31 cellular contexts compared by ENCODE assay signal in the genomic region with DNA sequence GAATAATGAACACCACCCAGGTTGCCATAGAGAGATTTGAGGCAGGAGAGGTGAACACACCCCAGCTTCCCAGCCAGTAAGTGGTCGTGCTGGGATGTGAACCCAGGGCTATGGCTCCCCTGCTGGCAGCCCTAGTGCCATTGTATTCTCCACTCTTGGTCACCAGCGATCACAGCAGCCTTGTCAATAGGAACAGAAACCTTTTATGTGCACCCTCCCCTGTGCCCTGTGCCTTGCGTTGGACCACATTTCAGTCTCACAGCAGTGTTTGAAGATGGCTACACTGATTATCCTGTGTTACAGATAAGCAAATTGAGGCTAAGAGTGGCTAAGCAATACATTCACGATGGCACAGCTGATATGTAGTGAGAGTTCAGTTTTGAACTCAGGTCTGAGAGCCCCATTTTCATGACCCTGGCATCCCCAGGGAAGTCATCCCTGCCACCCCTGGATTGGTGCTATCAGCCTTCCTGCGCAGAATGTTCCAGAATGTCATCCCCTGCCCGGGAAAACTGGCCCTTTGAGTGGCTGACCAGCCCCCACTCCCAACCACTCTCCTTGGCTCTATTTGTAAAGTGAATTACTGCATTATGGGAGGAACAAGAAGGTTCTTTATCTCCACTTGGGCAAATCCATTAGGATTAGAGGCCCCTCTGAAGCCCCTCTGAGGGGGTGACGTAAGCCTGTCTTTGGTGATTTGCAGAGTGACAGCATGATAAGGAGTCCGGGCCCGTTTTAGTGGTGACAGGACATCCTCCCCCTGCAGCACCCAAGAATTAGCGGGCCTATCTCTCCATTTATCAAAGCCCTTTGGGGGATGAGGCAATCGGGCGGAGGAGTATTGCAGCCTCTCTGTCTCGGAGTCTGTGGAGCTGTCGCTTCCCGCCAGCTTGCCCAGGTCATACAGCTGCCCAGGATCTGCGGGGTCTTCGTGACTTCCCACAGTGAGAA. TPM values are rescaled to one million over a fixed set of nuclear protein-coding genes. Genes with fewer than 3 reads are reported as not detected.
DNase-seq lines count a peak whose midpoint lies in the region; ATAC-seq, FAIRE-seq and TF ChIP-seq lines count a peak whose summit lies in the region.
"Had no signal": no experiment of that assay in that cellular context is flagged by ENCODE, and none has a peak within 500 bp of the region (broad histone marks: within the 10 kb centered on the region; RNA-seq: fewer than 3 reads in every experiment).

No MANE protein-coding gene starts in this region.

- H3K4me1 ChIP-seq in neural progenitor cell: peaks cover 12% of the 10 kb centered on the region
- no peaks in the 10 kb centered on the region for H3K4me1 ChIP-seq in hepatocyte (ENCODE audit: insufficient read depth)
- H3K4me1 ChIP-seq: gastroesophageal sphincter, right lobe of liver had no signal

- H3K9me3 Mint-ChIP-seq in neural progenitor cell: peaks cover 8% of the 10 kb centered on the region
- H3K9me3 Mint-ChIP-seq: T-helper 2 cell treated with Interferon-gamma antibody and Interleukin-4, amounts not matched to agents 5 μg/mL and 100 μg/mL, for 36 hours had no signal

- peaks cover 14% of the 10 kb centered on the region for H3K27me3 Mint-ChIP-seq in neural progenitor cell (ENCODE audit: insufficient read depth, low read depth)
- H3K27me3 Mint-ChIP-seq: activated CD8-positive, alpha-beta T cell treated with anti-CD3 and anti-CD28 coated beads for 36 hours had no signal

- no peak overlapping the region for H3K4me3 ChIP-seq in neural progenitor cell
- H3K4me3 ChIP-seq in hepatocyte: no peak overlapping the region
- H3K4me3 ChIP-seq: BLaER1 treated with 17β-estradiol and CSF1 and Interleukin-3, amounts not matched to agents 10 nM and 100 nM; dorsolateral prefrontal cortex; gastroesophageal sphincter; GM23248; right lobe of liver had no signal

- H3K27me3 ChIP-seq in neural progenitor cell (no peaks in the 10 kb centered on the region), hepatocyte (no peaks in the 10 kb centered on the region)
- H3K27me3 ChIP-seq: BLaER1 treated with 17β-estradiol and CSF1 and Interleukin-3, amounts not matched to agents 10 nM and 100 nM; brain microvascular endothelial cell; right lobe of liver had no signal

- H3K4me1 Mint-ChIP-seq in neural progenitor cell: peaks cover 11% of the 10 kb centered on the region
- H3K4me1 Mint-ChIP-seq: activated CD4-positive, alpha-beta T cell treated with anti-CD3 and anti-CD28 coated beads for 36 hours; activated naive CD4-positive, alpha-beta T cell treated with anti-CD3 and anti-CD28 coated beads, Interleukin-2, amount 10 ng/mL, durations not matched to agents 7 days and 5 days had no signal

- H3K4me2 ChIP-seq in neural progenitor cell (peak overlapping the region; percentile 27), hepatocyte (no peak overlapping the region)
- H3K4me2 ChIP-seq: BLaER1 treated with 17β-estradiol and CSF1 and Interleukin-3, amounts not matched to agents 10 nM and 100 nM had no signal

- no peak overlapping the region for H3K9ac ChIP-seq in neural progenitor cell
- H3K9ac ChIP-seq: BLaER1 treated with 17β-estradiol and CSF1 and Interleukin-3, amounts not matched to agents 10 nM and 100 nM; GM23248 had no signal

- H3K27ac ChIP-seq in VCaP: no peak overlapping the region
- no peak overlapping the region for H3K27ac ChIP-seq in neural progenitor cell
- H3K27ac ChIP-seq in hepatocyte: no peak overlapping the region
- H3K27ac ChIP-seq: BLaER1 treated with 17β-estradiol and CSF1 and Interleukin-3, amounts not matched to agents 10 nM and 100 nM; brain microvascular endothelial cell; dorsolateral prefrontal cortex; gastroesophageal sphincter; GM23248; right lobe of liver had no signal

- H2AFZ ChIP-seq in neural progenitor cell (replicated peaks): no peak overlapping the region
- H2AFZ ChIP-seq in hepatocyte: no peak overlapping the region
- H2AFZ ChIP-seq: GM23248 had no signal

- no peaks in the 10 kb centered on the region for H3K9me2 ChIP-seq in hepatocyte (replicated peaks; ENCODE audit: insufficient read depth)

- ATAC-seq in GM19023 (IDR thresholded peaks at IDR 0.05; ENCODE audit: unreplicated experiment) (no peak), GM21360 (IDR thresholded peaks at IDR 0.05; ENCODE audit: unreplicated experiment) (no peak)
- ATAC-seq: activated CD4-positive, alpha-beta T cell treated with anti-CD3 and anti-CD28 coated beads for 36 hours; activated CD8-positive, alpha-beta T cell treated with anti-CD3 and anti-CD28 coated beads for 36 hours; gastroesophageal sphincter; right lobe of liver; Right ventricle myocardium inferior; stimulated activated naive CD8-positive, alpha-beta T cell treated with anti-CD3 and anti-CD28 coated beads, Interleukin-15, amount 100 ng/mL, for 72 hours had no signal

- 35% methylated on average over 17 of the region's 17 CpGs for WGBS in hepatocyte (ENCODE audit: low lambda C conversion rate, missing lambda C conversion rate)

- DNase-seq in ELF-1 (ENCODE audit: low read depth, low spot score) (peak; percentile 40), HTR-8/SVneo (ENCODE audit: insufficient read length, low spot score) (no peak), neural progenitor cell (ENCODE audit: low spot score) (peak; percentile 27), hepatocyte (ENCODE audit: low spot score) (no peak)
- DNase-seq: ACHN; activated CD4-positive, alpha-beta T cell treated with anti-CD3 and anti-CD28 coated beads for 36 hours; activated CD8-positive, alpha-beta T cell treated with anti-CD3 and anti-CD28 coated beads for 36 hours; activated naive CD4-positive, alpha-beta T cell treated with anti-CD3 and anti-CD28 coated beads, Interleukin-2, amount 10 ng/mL, durations not matched to agents 7 days and 5 days; amygdala; brain microvascular endothelial cell; dorsolateral prefrontal cortex; GM23248; KG1; NCI-H1105 treated with DMSO at 0.1 percent for 48 hours; NCI-H187 treated with DMSO at 0.1 percent for 48 hours; NCI-H2171; NK-92 treated with Interleukin-12 subunit alpha and Interleukin-12 subunit beta, amount 100 ng/mL, for 24 hours; right lobe of liver; stimulated activated CD8-positive, alpha-beta memory T cell treated with anti-CD3 and anti-CD28 coated beads, Interleukin-4, amount 100 ng/mL, for 48 hours; stimulated activated naive CD8-positive, alpha-beta T cell treated with anti-CD3 and anti-CD28 coated beads, Interleukin-15, amount 100 ng/mL, for 72 hours had no signal

- H3K79me2 ChIP-seq in neural progenitor cell (ENCODE audit: low read depth) (no peaks in the 10 kb centered on the region), hepatocyte (no peaks in the 10 kb centered on the region)

- H3K9me3 ChIP-seq in neural progenitor cell (ENCODE audit: low read depth) (no peaks in the 10 kb centered on the region), hepatocyte (ENCODE audit: low read depth) (no peaks in the 10 kb centered on the region)
- H3K9me3 ChIP-seq: right lobe of liver had no signal

- peak; percentile 48 for TF ChIP-seq CTCF in VCaP (conservative IDR thresholded peaks at IDR 0.05)
- no peak for TF ChIP-seq CTCF in neural progenitor cell (IDR thresholded peaks at IDR 0.05)
- no peak for TF ChIP-seq CTCF in hepatocyte (IDR thresholded peaks at IDR 0.05; ENCODE audit: poor library complexity)

- H3K36me3 ChIP-seq in neural progenitor cell (no peaks in the 10 kb centered on the region), hepatocyte (replicated peaks; ENCODE audit: insufficient read depth, low read depth) (no peaks in the 10 kb centered on the region)
- H3K36me3 ChIP-seq: BLaER1 treated with 17β-estradiol and CSF1 and Interleukin-3, amounts not matched to agents 10 nM and 100 nM; brain microvascular endothelial cell; gastroesophageal sphincter; right lobe of liver had no signal

- no peaks in the 10 kb centered on the region for H3K36me3 Mint-ChIP-seq in neural progenitor cell
- H3K36me3 Mint-ChIP-seq: activated naive CD4-positive, alpha-beta T cell treated with anti-CD3 and anti-CD28 coated beads, Interleukin-2, amount 10 ng/mL, durations not matched to agents 7 days and 5 days had no signal

- H3F3A ChIP-seq in neural progenitor cell (ENCODE audit: low read depth): no peaks in the 10 kb centered on the region

- no peak overlapping the region for H3K4me3 Mint-ChIP-seq in neural progenitor cell
- H3K4me3 Mint-ChIP-seq: activated CD4-positive, alpha-beta T cell treated with anti-CD3 and anti-CD28 coated beads for 36 hours; activated CD8-positive, alpha-beta T cell treated with anti-CD3 and anti-CD28 coated beads for 36 hours; activated naive CD4-positive, alpha-beta T cell treated with anti-CD3 and anti-CD28 coated beads, Interleukin-2, amount 10 ng/mL, durations not matched to agents 7 days and 5 days; memory B cell; stimulated activated naive CD8-positive, alpha-beta T cell treated with anti-CD3 and anti-CD28 coated beads, Interleukin-15, amount 100 ng/mL, for 72 hours; T-helper 2 cell treated with Interferon-gamma antibody and Interleukin-4, amounts not matched to agents 5 μg/mL and 100 μg/mL, for 36 hours had no signal

- FAIRE-seq in HTR-8/SVneo (lab: Jason Lieb, UNC): peak; percentile 33
- FAIRE-seq: G401.6 had no signal

- H3K27ac Mint-ChIP-seq in neural progenitor cell: no peak overlapping the region
- H3K27ac Mint-ChIP-seq: activated CD4-positive, alpha-beta T cell treated with anti-CD3 and anti-CD28 coated beads for 36 hours; activated CD8-positive, alpha-beta T cell treated with anti-CD3 and anti-CD28 coated beads for 36 hours; activated naive CD4-positive, alpha-beta T cell treated with anti-CD3 and anti-CD28 coated beads, Interleukin-2, amount 10 ng/mL, durations not matched to agents 7 days and 5 days; memory B cell; progenitor cell of endocrine pancreas; stimulated activated naive CD8-positive, alpha-beta T cell treated with anti-CD3 and anti-CD28 coated beads, Interleukin-15, amount 100 ng/mL, for 72 hours; T-helper 2 cell treated with Interferon-gamma antibody and Interleukin-4, amounts not matched to agents 5 μg/mL and 100 μg/mL, for 36 hours had no signal

- H4K20me1 ChIP-seq in neural progenitor cell (ENCODE audit: low read depth) (no peaks in the 10 kb centered on the region), hepatocyte (ENCODE audit: insufficient read depth, poor library complexity, severe bottlenecking) (no peaks in the 10 kb centered on the region)
- H4K20me1 ChIP-seq: BLaER1 treated with 17β-estradiol and CSF1 and Interleukin-3, amounts not matched to agents 10 nM and 100 nM had no signal

RNA-seq across cellular contexts. Expression of a gene that starts 30.9 kb away (rescaled TPM):
- total RNA-seq in neural progenitor cell (ENCODE audit: low replicate concordance): 1.5 and 2.0 TPM in 2 replicates
- total RNA-seq in hepatocyte: 0.40 and 0.70 TPM in 2 replicates
- 0.64 TPM in 1 of 2 replicates, not detected in the other for polyA plus RNA-seq in hepatocyte
- total RNA-seq: GM23248, MCF 10A, right lobe of liver had no signal
- polyA plus RNA-seq: GM23248 had no signal

Comparison
In these comparisons a context has a peak if more than half of its experiments do, and no peak if none do; other contexts are left out.
1. DNase-seq: peak in ELF-1 (single experiment) and neural progenitor cell (single experiment); none in HTR-8/SVneo (single experiment) and hepatocyte (single experiment).